1 cellular context compared by ENCODE assay signal in the genomic region with DNA sequence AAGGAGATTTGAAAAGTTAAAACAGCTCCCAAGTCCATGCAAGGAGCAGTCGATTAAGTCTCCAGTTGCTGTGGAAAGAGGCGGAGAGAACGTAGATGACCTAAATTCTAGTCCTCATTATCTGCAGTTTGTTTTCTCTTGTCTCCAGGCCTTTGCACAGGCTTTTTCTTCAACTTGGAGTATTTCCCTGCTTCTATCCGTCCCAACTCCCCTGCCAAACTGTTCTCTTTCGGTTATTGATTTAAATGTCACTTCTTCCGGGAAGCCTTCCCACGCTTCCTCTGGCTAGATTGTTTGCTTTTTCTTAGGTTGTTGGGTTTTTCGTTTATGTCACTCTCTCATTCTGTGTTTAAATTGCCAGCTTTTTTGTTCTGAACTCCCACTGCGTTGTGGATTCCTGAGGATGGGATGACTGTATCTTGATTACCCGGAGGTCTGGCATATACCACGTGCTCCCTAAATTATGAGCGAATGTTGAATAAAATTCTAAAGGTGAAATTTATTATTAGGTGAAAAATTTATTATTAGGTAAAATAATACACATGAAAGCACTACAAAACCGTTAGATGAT.
TF ChIP-seq lines count a peak whose summit lies in the region.

No MANE protein-coding gene starts in this region.

TF ChIP-seq in HepG2, 621 proteins besides CTCF, POLR2A, EP300 and RAD21 (continues in another document):
- TF ChIP-seq, protein P1, sequence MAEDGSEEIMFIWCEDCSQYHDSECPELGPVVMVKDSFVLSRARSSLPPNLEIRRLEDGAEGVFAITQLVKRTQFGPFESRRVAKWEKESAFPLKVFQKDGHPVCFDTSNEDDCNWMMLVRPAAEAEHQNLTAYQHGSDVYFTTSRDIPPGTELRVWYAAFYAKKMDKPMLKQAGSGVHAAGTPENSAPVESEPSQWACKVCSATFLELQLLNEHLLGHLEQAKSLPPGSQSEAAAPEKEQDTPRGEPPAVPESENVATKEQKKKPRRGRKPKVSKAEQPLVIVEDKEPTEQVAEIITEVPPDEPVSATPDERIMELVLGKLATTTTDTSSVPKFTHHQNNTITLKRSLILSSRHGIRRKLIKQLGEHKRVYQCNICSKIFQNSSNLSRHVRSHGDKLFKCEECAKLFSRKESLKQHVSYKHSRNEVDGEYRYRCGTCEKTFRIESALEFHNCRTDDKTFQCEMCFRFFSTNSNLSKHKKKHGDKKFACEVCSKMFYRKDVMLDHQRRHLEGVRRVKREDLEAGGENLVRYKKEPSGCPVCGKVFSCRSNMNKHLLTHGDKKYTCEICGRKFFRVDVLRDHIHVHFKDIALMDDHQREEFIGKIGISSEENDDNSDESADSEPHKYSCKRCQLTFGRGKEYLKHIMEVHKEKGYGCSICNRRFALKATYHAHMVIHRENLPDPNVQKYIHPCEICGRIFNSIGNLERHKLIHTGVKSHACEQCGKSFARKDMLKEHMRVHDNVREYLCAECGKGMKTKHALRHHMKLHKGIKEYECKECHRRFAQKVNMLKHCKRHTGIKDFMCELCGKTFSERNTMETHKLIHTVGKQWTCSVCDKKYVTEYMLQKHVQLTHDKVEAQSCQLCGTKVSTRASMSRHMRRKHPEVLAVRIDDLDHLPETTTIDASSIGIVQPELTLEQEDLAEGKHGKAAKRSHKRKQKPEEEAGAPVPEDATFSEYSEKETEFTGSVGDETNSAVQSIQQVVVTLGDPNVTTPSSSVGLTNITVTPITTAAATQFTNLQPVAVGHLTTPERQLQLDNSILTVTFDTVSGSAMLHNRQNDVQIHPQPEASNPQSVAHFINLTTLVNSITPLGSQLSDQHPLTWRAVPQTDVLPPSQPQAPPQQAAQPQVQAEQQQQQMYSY (CRISPR knock-in tag; IDR thresholded peaks at IDR 0.05): no peak
- TF ChIP-seq FOXA3 (CRISPR knock-in tag; IDR thresholded peaks at IDR 0.05): no peak
- TF ChIP-seq AGO1 (IDR thresholded peaks at IDR 0.05; ENCODE audit: low read depth, low read length, poor library complexity, severe bottlenecking): no peak
- no peak for TF ChIP-seq ZSCAN22 (CRISPR knock-in tag; IDR thresholded peaks at IDR 0.05)
- TF ChIP-seq ZNF615 (CRISPR knock-in tag; IDR thresholded peaks at IDR 0.05; ENCODE audit: borderline replicate concordance): 0 out of 2 replicates have a peak, but pooled peaks have one; percentile 65
- TF ChIP-seq CHCHD3 (CRISPR knock-in tag; IDR thresholded peaks at IDR 0.05): no peak
- no peak for TF ChIP-seq ZNF562 (CRISPR knock-in tag; IDR thresholded peaks at IDR 0.05; ENCODE audit: borderline replicate concordance)
- no peak for TF ChIP-seq ZNF556 (CRISPR knock-in tag; IDR thresholded peaks at IDR 0.05; ENCODE audit: borderline replicate concordance)
- TF ChIP-seq ZNF260 (CRISPR knock-in tag; IDR thresholded peaks at IDR 0.05; ENCODE audit: borderline replicate concordance, low read depth): no peak
- TF ChIP-seq AKAP8 (CRISPR knock-in tag; IDR thresholded peaks at IDR 0.05): no peak
- TF ChIP-seq ZBTB8A (CRISPR knock-in tag; IDR thresholded peaks at IDR 0.05; ENCODE audit: borderline replicate concordance, low read depth): no peak
- no peak for TF ChIP-seq SNAPC2 (CRISPR knock-in tag; IDR thresholded peaks at IDR 0.05)
- peak; percentile 78 for TF ChIP-seq ONECUT2 (CRISPR knock-in tag; IDR thresholded peaks at IDR 0.05)
- no peak for TF ChIP-seq PRPF4 (IDR thresholded peaks at IDR 0.05; ENCODE audit: low read depth, low read length, poor library complexity, severe bottlenecking)
- no peak for TF ChIP-seq HES4 (CRISPR knock-in tag; IDR thresholded peaks at IDR 0.05; ENCODE audit: borderline replicate concordance)
- 0 out of 2 replicates have a peak, but pooled peaks have one; percentile 13 for TF ChIP-seq ETV5 (CRISPR knock-in tag; IDR thresholded peaks at IDR 0.05; ENCODE audit: borderline replicate concordance)
- no peak for TF ChIP-seq TBP (CRISPR knock-in tag; IDR thresholded peaks at IDR 0.05)
- TF ChIP-seq, protein P2, sequence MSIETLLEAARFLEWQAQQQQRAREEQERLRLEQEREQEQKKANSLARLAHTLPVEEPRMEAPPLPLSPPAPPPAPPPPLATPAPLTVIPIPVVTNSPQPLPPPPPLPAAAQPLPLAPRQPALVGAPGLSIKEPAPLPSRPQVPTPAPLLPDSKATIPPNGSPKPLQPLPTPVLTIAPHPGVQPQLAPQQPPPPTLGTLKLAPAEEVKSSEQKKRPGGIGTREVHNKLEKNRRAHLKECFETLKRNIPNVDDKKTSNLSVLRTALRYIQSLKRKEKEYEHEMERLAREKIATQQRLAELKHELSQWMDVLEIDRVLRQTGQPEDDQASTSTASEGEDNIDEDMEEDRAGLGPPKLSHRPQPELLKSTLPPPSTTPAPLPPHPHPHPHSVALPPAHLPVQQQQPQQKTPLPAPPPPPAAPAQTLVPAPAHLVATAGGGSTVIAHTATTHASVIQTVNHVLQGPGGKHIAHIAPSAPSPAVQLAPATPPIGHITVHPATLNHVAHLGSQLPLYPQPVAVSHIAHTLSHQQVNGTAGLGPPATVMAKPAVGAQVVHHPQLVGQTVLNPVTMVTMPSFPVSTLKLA (IDR thresholded peaks at IDR 0.05): peak; percentile 30; the same call in 1 of the 2 replicates
- TF ChIP-seq PHF20 (CRISPR knock-in tag; IDR thresholded peaks at IDR 0.05): peak; percentile 31; the same call in 1 of the 2 replicates
- TF ChIP-seq FOXM1 (CRISPR knock-in tag; IDR thresholded peaks at IDR 0.05): no peak
- peak; percentile 67; the same call in 1 of the 2 replicates for TF ChIP-seq TGIF2 (CRISPR knock-in tag; IDR thresholded peaks at IDR 0.05)
- TF ChIP-seq SIN3A (IDR thresholded peaks at IDR 0.05; ENCODE audit: borderline replicate concordance, low read depth, low read length): 0 out of 2 replicates have a peak, but pooled peaks have one; percentile 13
- TF ChIP-seq, protein P3, sequence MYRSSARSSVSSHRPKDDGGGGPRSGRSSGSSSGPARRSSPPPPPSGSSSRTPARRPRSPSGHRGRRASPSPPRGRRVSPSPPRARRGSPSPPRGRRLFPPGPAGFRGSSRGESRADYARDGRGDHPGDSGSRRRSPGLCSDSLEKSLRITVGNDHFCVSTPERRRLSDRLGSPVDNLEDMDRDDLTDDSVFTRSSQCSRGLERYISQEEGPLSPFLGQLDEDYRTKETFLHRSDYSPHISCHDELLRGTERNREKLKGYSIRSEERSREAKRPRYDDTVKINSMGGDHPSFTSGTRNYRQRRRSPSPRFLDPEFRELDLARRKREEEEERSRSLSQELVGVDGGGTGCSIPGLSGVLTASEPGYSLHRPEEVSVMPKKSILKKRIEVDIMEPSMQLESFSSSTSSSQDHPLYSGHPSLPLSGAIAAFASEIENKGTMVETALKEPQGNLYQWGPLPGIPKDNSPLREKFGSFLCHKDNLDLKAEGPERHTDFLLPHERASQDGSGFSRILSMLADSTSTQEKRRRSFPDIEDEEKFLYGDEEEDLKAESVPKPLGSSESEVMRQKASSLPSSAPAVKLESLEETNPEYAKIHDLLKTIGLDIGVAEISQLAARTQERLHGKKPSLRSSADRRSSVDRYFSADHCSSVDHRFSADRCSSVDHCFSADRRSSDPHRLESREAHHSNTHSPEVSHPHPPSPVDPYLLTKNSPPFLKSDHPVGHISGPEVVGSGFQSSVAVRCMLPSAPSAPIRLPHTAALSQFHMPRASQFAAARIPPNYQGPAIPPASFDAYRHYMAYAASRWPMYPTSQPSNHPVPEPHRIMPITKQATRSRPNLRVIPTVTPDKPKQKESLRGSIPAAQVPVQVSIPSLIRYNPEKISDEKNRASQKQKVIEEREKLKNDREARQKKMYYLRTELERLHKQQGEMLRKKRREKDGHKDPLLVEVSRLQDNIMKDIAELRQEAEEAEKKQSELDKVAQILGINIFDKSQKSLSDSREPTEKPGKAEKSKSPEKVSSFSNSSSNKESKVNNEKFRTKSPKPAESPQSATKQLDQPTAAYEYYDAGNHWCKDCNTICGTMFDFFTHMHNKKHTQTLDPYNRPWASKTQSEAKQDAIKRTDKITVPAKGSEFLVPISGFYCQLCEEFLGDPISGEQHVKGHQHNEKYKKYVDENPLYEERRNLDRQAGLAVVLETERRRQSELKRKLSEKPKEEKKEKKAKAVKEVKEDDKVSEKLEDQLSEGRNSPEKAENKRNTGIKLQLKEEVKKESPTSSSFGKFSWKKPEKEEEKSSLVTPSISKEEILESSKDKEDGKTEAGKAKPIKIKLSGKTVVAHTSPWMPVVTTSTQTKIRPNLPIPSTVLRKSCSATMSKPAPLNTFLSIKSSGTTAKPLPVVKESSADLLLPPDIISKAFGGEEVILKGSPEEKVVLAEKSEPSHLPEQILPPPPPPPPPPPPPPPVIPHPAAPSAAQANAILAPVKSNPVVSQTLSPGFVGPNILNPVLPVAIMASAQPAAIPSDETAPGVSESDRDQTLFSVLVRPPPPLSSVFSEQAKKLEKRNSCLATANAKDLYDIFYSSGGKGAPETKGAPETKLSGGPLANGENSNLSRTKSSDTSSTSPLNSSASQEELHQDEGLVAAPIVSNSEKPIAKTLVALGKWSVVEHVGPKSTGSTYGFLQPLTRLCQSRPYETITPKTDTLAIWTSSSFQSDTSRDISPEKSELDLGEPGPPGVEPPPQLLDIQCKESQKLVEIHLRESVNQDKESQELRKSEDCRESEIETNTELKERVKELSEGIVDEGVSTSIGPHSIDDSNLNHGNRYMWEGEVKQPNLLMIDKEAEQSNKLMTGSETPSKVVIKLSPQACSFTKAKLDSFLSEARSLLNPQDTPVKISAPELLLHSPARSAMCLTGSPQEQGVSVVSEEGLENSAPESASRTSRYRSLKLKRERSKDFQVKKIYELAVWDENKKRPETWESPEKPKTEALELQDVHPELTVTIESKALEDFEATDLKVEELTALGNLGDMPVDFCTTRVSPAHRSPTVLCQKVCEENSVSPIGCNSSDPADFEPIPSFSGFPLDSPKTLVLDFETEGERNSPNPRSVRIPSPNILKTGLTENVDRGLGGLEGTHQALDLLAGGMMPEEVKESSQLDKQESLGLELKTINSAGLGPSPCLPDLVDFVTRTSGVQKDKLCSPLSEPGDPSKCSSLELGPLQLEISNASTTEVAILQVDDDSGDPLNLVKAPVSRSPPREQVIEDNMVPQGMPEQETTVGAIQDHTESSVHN (CRISPR knock-in tag; IDR thresholded peaks at IDR 0.05): no peak
- TF ChIP-seq SALL2 (CRISPR knock-in tag; IDR thresholded peaks at IDR 0.05): no peak; the same call in 1 of the 2 replicates
- TF ChIP-seq RORA (CRISPR knock-in tag; IDR thresholded peaks at IDR 0.05): 0 out of 2 replicates have a peak, but pooled peaks have one; percentile 77
- TF ChIP-seq ASH2L (IDR thresholded peaks at IDR 0.05; ENCODE audit: insufficient read length, low read depth, low read length): peak; percentile 46
- TF ChIP-seq ZMYM2 (CRISPR knock-in tag; IDR thresholded peaks at IDR 0.05): no peak
- TF ChIP-seq ZNF230 (CRISPR knock-in tag; IDR thresholded peaks at IDR 0.05): no peak
- no peak for TF ChIP-seq NR2F1 (CRISPR knock-in tag; IDR thresholded peaks at IDR 0.05)
- TF ChIP-seq ZBTB1 (CRISPR knock-in tag; IDR thresholded peaks at IDR 0.05; ENCODE audit: borderline replicate concordance): no peak
- TF ChIP-seq ZNF746 (CRISPR knock-in tag; IDR thresholded peaks at IDR 0.05): no peak
- TF ChIP-seq ZBTB21 (CRISPR knock-in tag; IDR thresholded peaks at IDR 0.05): no peak
- TF ChIP-seq, protein P4, sequence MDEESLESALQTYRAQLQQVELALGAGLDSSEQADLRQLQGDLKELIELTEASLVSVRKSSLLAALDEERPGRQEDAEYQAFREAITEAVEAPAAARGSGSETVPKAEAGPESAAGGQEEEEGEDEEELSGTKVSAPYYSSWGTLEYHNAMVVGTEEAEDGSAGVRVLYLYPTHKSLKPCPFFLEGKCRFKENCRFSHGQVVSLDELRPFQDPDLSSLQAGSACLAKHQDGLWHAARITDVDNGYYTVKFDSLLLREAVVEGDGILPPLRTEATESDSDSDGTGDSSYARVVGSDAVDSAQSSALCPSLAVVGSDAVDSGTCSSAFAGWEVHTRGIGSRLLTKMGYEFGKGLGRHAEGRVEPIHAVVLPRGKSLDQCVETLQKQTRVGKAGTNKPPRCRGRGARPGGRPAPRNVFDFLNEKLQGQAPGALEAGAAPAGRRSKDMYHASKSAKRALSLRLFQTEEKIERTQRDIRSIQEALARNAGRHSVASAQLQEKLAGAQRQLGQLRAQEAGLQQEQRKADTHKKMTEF (CRISPR knock-in tag; IDR thresholded peaks at IDR 0.05): 0 out of 2 replicates have a peak, but pooled peaks have one; percentile 4
- no peak for TF ChIP-seq PPARG (CRISPR knock-in tag; conservative IDR thresholded peaks at IDR 0.05)
- TF ChIP-seq, protein P5, sequence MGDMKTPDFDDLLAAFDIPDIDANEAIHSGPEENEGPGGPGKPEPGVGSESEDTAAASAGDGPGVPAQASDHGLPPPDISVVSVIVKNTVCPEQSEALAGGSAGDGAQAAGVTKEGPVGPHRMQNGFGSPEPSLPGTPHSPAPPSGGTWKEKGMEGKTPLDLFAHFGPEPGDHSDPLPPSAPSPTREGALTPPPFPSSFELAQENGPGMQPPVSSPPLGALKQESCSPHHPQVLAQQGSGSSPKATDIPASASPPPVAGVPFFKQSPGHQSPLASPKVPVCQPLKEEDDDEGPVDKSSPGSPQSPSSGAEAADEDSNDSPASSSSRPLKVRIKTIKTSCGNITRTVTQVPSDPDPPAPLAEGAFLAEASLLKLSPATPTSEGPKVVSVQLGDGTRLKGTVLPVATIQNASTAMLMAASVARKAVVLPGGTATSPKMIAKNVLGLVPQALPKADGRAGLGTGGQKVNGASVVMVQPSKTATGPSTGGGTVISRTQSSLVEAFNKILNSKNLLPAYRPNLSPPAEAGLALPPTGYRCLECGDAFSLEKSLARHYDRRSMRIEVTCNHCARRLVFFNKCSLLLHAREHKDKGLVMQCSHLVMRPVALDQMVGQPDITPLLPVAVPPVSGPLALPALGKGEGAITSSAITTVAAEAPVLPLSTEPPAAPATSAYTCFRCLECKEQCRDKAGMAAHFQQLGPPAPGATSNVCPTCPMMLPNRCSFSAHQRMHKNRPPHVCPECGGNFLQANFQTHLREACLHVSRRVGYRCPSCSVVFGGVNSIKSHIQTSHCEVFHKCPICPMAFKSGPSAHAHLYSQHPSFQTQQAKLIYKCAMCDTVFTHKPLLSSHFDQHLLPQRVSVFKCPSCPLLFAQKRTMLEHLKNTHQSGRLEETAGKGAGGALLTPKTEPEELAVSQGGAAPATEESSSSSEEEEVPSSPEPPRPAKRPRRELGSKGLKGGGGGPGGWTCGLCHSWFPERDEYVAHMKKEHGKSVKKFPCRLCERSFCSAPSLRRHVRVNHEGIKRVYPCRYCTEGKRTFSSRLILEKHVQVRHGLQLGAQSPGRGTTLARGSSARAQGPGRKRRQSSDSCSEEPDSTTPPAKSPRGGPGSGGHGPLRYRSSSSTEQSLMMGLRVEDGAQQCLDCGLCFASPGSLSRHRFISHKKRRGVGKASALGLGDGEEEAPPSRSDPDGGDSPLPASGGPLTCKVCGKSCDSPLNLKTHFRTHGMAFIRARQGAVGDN (CRISPR knock-in tag; IDR thresholded peaks at IDR 0.05): no peak
